18 cellular contexts compared by ENCODE assay signal in genomic region chr6:95636552-95637376, GRCh38. TPM values are rescaled to one million over a fixed set of nuclear protein-coding genes. Genes with fewer than 3 reads are reported as not detected.
DNase-seq lines count a peak whose midpoint lies in the region; ATAC-seq and TF ChIP-seq lines count a peak whose summit lies in the region.
"Had no signal": no experiment of that assay in that cellular context is flagged by ENCODE, and none has a peak within 500 bp of the region (broad histone marks: within the 10 kb centered on the region; RNA-seq: fewer than 3 reads in every experiment).

No MANE protein-coding gene starts in this region.

- H3K9me3 ChIP-seq in gastroesophageal sphincter (no peaks in the 10 kb centered on the region), upper lobe of right lung (no peaks in the 10 kb centered on the region)
- H3K9me3 ChIP-seq: SJCRH30 had no signal

- H3K4me1 ChIP-seq in gastroesophageal sphincter (no peaks in the 10 kb centered on the region), upper lobe of right lung (no peaks in the 10 kb centered on the region)
- H3K4me1 ChIP-seq: BLaER1, SJCRH30 had no signal

- no peak for TF ChIP-seq EP300 in gastroesophageal sphincter (IDR thresholded peaks at IDR 0.05)

- no peak overlapping the region for H3K4me3 ChIP-seq in gastroesophageal sphincter
- H3K4me3 ChIP-seq in upper lobe of right lung = no peak overlapping the region
- H3K4me3 ChIP-seq: BLaER1, SJCRH30 had no signal

- WGBS in gastroesophageal sphincter (ENCODE audit: low coverage in 1 of 2), 2 donors = 80 to 100% methylated on average over 1 of the region's 22 CpGs

- no peaks in the 10 kb centered on the region for H3K9me3 Mint-ChIP-seq in glutamatergic neuron (ENCODE audit: unreplicated experiment)

- H3K36me3 ChIP-seq in gastroesophageal sphincter (no peaks in the 10 kb centered on the region), upper lobe of right lung (no peaks in the 10 kb centered on the region)
- H3K36me3 ChIP-seq: BLaER1, SJCRH30 had no signal

- no peaks in the 10 kb centered on the region for H3K27me3 ChIP-seq in gastroesophageal sphincter
- H3K27me3 ChIP-seq in upper lobe of right lung = no peaks in the 10 kb centered on the region
- H3K27me3 ChIP-seq: BLaER1, SJCRH30 had no signal

- peak; percentile 25 for ATAC-seq in gastroesophageal sphincter
- ATAC-seq in upper lobe of right lung = peak; percentile 29
- no peak for ATAC-seq in GM18867 (IDR thresholded peaks at IDR 0.05; ENCODE audit: unreplicated experiment)
- ATAC-seq in GM21447 (IDR thresholded peaks at IDR 0.05; ENCODE audit: unreplicated experiment) = no peak
- ATAC-seq: CD8-positive, alpha-beta T cell had no signal

- intact Hi-C loops in upper lobe of right lung (cut with DNase I) = no loop called here

- H3K27ac Mint-ChIP-seq in glutamatergic neuron (ENCODE audit: unreplicated experiment) = no peak overlapping the region
- H3K27ac Mint-ChIP-seq: CD8-positive, alpha-beta T cell; HFFc6 had no signal

- TF ChIP-seq POLR2A in gastroesophageal sphincter (IDR thresholded peaks at IDR 0.05) = no peak

- H3K27ac ChIP-seq in gastroesophageal sphincter (no peak overlapping the region), upper lobe of right lung (no peak overlapping the region)
- H3K27ac ChIP-seq: 22Rv1, BLaER1, SJCRH30 had no signal

- H3K27me3 Mint-ChIP-seq in glutamatergic neuron (ENCODE audit: unreplicated experiment) = peaks cover 2% of the 10 kb centered on the region

- no peaks in the 10 kb centered on the region for H3K36me3 Mint-ChIP-seq in glutamatergic neuron (ENCODE audit: unreplicated experiment)
- H3K36me3 Mint-ChIP-seq: CD8-positive, alpha-beta T cell had no signal

- TF ChIP-seq CTCF in gastroesophageal sphincter (IDR thresholded peaks at IDR 0.05) (no peak), upper lobe of right lung (IDR thresholded peaks at IDR 0.05) (no peak), glutamatergic neuron (IDR thresholded peaks at IDR 0.05; ENCODE audit: partially characterized antibody, unreplicated experiment) (no peak)

- no peaks in the 10 kb centered on the region for H3K4me1 Mint-ChIP-seq in glutamatergic neuron (ENCODE audit: low read depth, unreplicated experiment)

- peak; percentile 19 for DNase-seq in NCI-H146 (lab: John Stamatoyannopoulos, UW)
- no peak for DNase-seq in NCI-H146 treated with DMSO at 0.1 percent for 48 hours (lab: John Stamatoyannopoulos, UW; ENCODE audit: unreplicated experiment)
- peak; percentile 72 for DNase-seq in renal cortical epithelial cell (ENCODE audit: low read depth)
- no peak for DNase-seq in upper lobe of right lung
- DNase-seq in glutamatergic neuron = no peak
- DNase-seq: CD8-positive, alpha-beta T cell; HFFc6; KBM-7; NCI-H1436; NCI-H2081 treated with DMSO at 0.1 percent for 48 hours; NCI-H2227 treated with DMSO at 0.1 percent for 48 hours; NCI-H524 treated with DMSO at 0.1 percent for 48 hours; SJCRH30 had no signal

- H3K4me3 Mint-ChIP-seq in glutamatergic neuron (ENCODE audit: unreplicated experiment) = no peak overlapping the region
- H3K4me3 Mint-ChIP-seq: CD8-positive, alpha-beta T cell; HFFc6 had no signal

RNA-seq across cellular contexts. Expression of gene MANEA, which starts 59.4 kb away (rescaled TPM):
- total RNA-seq in gastroesophageal sphincter (10 to 100 TPM in 2 of 4 donors, 1 to 10 TPM in 2; 6.8 to 12.3 (median 10.1) TPM), renal cortical epithelial cell (16.3 and 21.8 TPM in 2 replicates), upper lobe of right lung (10.6 TPM), glutamatergic neuron (ENCODE audit: unreplicated experiment) (11.7 TPM)

Comparison
In these comparisons a context has a peak if more than half of its experiments do, and no peak if none do; other contexts are left out.
1. DNase-seq: peak in NCI-H146 (single experiment) and renal cortical epithelial cell (single experiment); none in NCI-H146 treated with DMSO at 0.1 percent for 48 hours (single experiment), upper lobe of right lung (single experiment) and glutamatergic neuron (single experiment).
2. ATAC-seq: peak in gastroesophageal sphincter (single experiment) and upper lobe of right lung (single experiment); none in GM18867 (single experiment) and GM21447 (single experiment).